ENCODE assay signal across 1 cellular context in genomic region chr2:218406209-218406948, GRCh38.
A peak's percentile ranks its signal among the peaks of the same experiment; 100 is the strongest.
TF ChIP-seq lines count a peak whose summit lies in the region.

No MANE protein-coding gene starts in this region.

TF ChIP-seq in HepG2, 621 proteins besides CTCF, POLR2A, EP300 and RAD21 (continued from another document and continues in another):
- TF ChIP-seq KIAA2018 (CRISPR knock-in tag; IDR thresholded peaks at IDR 0.05; ENCODE audit: borderline replicate concordance): 0 out of 2 replicates have a peak, but pooled peaks have one; percentile 57
- TF ChIP-seq NCOA2 (CRISPR knock-in tag; IDR thresholded peaks at IDR 0.05): peak; percentile 53; the same call in 1 of the 2 replicates
- peak; percentile 72; the same call in 1 of the 2 replicates for TF ChIP-seq ZNF296 (CRISPR knock-in tag; conservative IDR thresholded peaks at IDR 0.05)
- peak; percentile 29; the same call in 1 of the 2 replicates for TF ChIP-seq MXD3 (CRISPR knock-in tag; IDR thresholded peaks at IDR 0.05)
- peak; percentile 29; the same call in 1 of the 2 replicates for TF ChIP-seq SNAPC2 (CRISPR knock-in tag; IDR thresholded peaks at IDR 0.05)
- peak; percentile 96 for TF ChIP-seq ZBTB7A (CRISPR knock-in tag; IDR thresholded peaks at IDR 0.05)
- TF ChIP-seq TERF1 (CRISPR knock-in tag; IDR thresholded peaks at IDR 0.05): no peak
- TF ChIP-seq CHCHD3 (CRISPR knock-in tag; IDR thresholded peaks at IDR 0.05): no peak
- TF ChIP-seq TIGD3 (CRISPR knock-in tag; IDR thresholded peaks at IDR 0.05; ENCODE audit: borderline replicate concordance): no peak
- TF ChIP-seq ZNF513 (CRISPR knock-in tag; conservative IDR thresholded peaks at IDR 0.05): no peak
- TF ChIP-seq ZNF24 (IDR thresholded peaks at IDR 0.05): peak; percentile 29; the same call in 1 of the 2 replicates
- no peak for TF ChIP-seq XBP1 (CRISPR knock-in tag; IDR thresholded peaks at IDR 0.05)
- peak; percentile 22; the same call in 1 of the 2 replicates for TF ChIP-seq ZBTB43 (CRISPR knock-in tag; conservative IDR thresholded peaks at IDR 0.05)
- no peak for TF ChIP-seq ZNF7 (CRISPR knock-in tag; IDR thresholded peaks at IDR 0.05)
- TF ChIP-seq SAP130 (CRISPR knock-in tag; IDR thresholded peaks at IDR 0.05; ENCODE audit: low read depth): peak; percentile 67
- TF ChIP-seq ZNF460 (CRISPR knock-in tag; IDR thresholded peaks at IDR 0.05; ENCODE audit: borderline replicate concordance): peak; percentile 28; the same call in 1 of the 2 replicates
- peak; percentile 89; the same call in 1 of the 2 replicates for TF ChIP-seq ERF (CRISPR knock-in tag; IDR thresholded peaks at IDR 0.05)
- peak; percentile 8; the same call in 1 of the 2 replicates for TF ChIP-seq ZNF629 (CRISPR knock-in tag; conservative IDR thresholded peaks at IDR 0.05)
- 0 out of 2 replicates have a peak, but pooled peaks have one; percentile 57 for TF ChIP-seq SNAPC5 (CRISPR knock-in tag; IDR thresholded peaks at IDR 0.05; ENCODE audit: borderline replicate concordance)
- TF ChIP-seq SATB2 (CRISPR knock-in tag; IDR thresholded peaks at IDR 0.05): peak; percentile 66; the same call in 1 of the 2 replicates
- TF ChIP-seq ATF5 (CRISPR knock-in tag; IDR thresholded peaks at IDR 0.05; ENCODE audit: low read depth): no peak
- no peak for TF ChIP-seq SETDB1 (CRISPR knock-in tag; IDR thresholded peaks at IDR 0.05; ENCODE audit: borderline replicate concordance)
- peak; percentile 62 for TF ChIP-seq FOSL2 (CRISPR knock-in tag; IDR thresholded peaks at IDR 0.05)
- TF ChIP-seq BORCS8-MEF2B (CRISPR knock-in tag; IDR thresholded peaks at IDR 0.05): peak; percentile 66
- TF ChIP-seq RARG (CRISPR knock-in tag; IDR thresholded peaks at IDR 0.05; ENCODE audit: low read depth): no peak
- TF ChIP-seq ZFP36 (IDR thresholded peaks at IDR 0.05; ENCODE audit: borderline replicate concordance, low read depth, low read length, partially characterized antibody): no peak
- peak; percentile 77; the same call in 1 of the 2 replicates for TF ChIP-seq CEBPB (IDR thresholded peaks at IDR 0.05; ENCODE audit: borderline replicate concordance, low read depth, low read length)
- TF ChIP-seq SRY (CRISPR knock-in tag; IDR thresholded peaks at IDR 0.05): 0 out of 2 replicates have a peak, but pooled peaks have one; percentile 45
- peak; percentile 31; the same call in 1 of the 2 replicates for TF ChIP-seq FOXJ3 (CRISPR knock-in tag; IDR thresholded peaks at IDR 0.05; ENCODE audit: borderline replicate concordance)
- peak; percentile 87 for TF ChIP-seq E2F2 (CRISPR knock-in tag; IDR thresholded peaks at IDR 0.05; ENCODE audit: borderline replicate concordance)
- no peak for TF ChIP-seq NFATC3 (CRISPR knock-in tag; IDR thresholded peaks at IDR 0.05)
- TF ChIP-seq ZNF570 (CRISPR knock-in tag; IDR thresholded peaks at IDR 0.05; ENCODE audit: borderline replicate concordance): no peak
- TF ChIP-seq SMAD3 (CRISPR knock-in tag; IDR thresholded peaks at IDR 0.05): peak; percentile 79
- peak; percentile 9; the same call in 1 of the 2 replicates for TF ChIP-seq HNF1A (IDR thresholded peaks at IDR 0.05; ENCODE audit: low read depth)
- no peak for TF ChIP-seq HNF1A (CRISPR knock-in tag; IDR thresholded peaks at IDR 0.05; ENCODE audit: borderline replicate concordance)
- TF ChIP-seq ZNF225 (CRISPR knock-in tag; IDR thresholded peaks at IDR 0.05): 0 out of 2 replicates have a peak, but pooled peaks have one; percentile 27
